Comparison of ENCODE assay signal across 29 cellular contexts in genomic region chr5:78958672-78959410, GRCh38. TPM values are rescaled to one million over a fixed set of nuclear protein-coding genes. Genes with fewer than 3 reads are reported as not detected.
DNase-seq lines count a peak whose midpoint lies in the region; ATAC-seq, FAIRE-seq and TF ChIP-seq lines count a peak whose summit lies in the region.
"Had no signal": no experiment of that assay in that cellular context is flagged by ENCODE, and none has a peak within 500 bp of the region (broad histone marks: within the 10 kb centered on the region; RNA-seq: fewer than 3 reads in every experiment).

No MANE protein-coding gene starts in this region.

- no peaks in the 10 kb centered on the region for H3K9me3 Mint-ChIP-seq in brain
- no peaks in the 10 kb centered on the region for H3K9me3 Mint-ChIP-seq in stimulated activated memory B cell treated with anti-CD40 and anti-IgM and Interleukin-4, amounts not matched to agents 10 μg/mL and 1 μg/mL and 100 μg/mL, for 72 hours
- no peaks in the 10 kb centered on the region for H3K9me3 Mint-ChIP-seq in naive thymus-derived CD4-positive, alpha-beta T cell
- H3K9me3 Mint-ChIP-seq: activated naive CD4-positive, alpha-beta T cell treated with anti-CD3 and anti-CD28 coated beads, Interleukin-2, amount 10 ng/mL, durations not matched to agents 7 days and 5 days; activated T-cell treated with anti-CD3 and anti-CD28 coated beads, Interleukin-2, amount 50 U/mL, for 24 hours; CD4-positive, CD25-positive, alpha-beta regulatory T cell; naive B cell; stimulated activated naive CD8-positive, alpha-beta T cell treated with anti-CD3 and anti-CD28 coated beads, Interleukin-15, Interleukin-2, amounts not matched to agents 100 ng/mL and 50 ng/mL, for 24 hours; T-cell had no signal

- H3K4me3 Mint-ChIP-seq in brain: peak overlapping the region in 1 of 5 experiments; percentile 2
- H3K4me3 Mint-ChIP-seq in stimulated activated memory B cell treated with anti-CD40 and anti-IgM and Interleukin-4, amounts not matched to agents 10 μg/mL and 1 μg/mL and 100 μg/mL, for 72 hours: no peak overlapping the region
- no peak overlapping the region for H3K4me3 Mint-ChIP-seq in naive thymus-derived CD4-positive, alpha-beta T cell
- H3K4me3 Mint-ChIP-seq: activated CD4-positive, alpha-beta T cell treated with anti-CD3 and anti-CD28 coated beads for 36 hours; activated naive CD4-positive, alpha-beta T cell treated with anti-CD3 and anti-CD28 coated beads, Interleukin-2, amount 10 ng/mL, durations not matched to agents 7 days and 5 days; activated T-cell treated with anti-CD3 and anti-CD28 coated beads, Interleukin-2, amount 50 U/mL, for 24 hours; CD4-positive, CD25-positive, alpha-beta regulatory T cell; stimulated activated naive CD8-positive, alpha-beta T cell treated with anti-CD3 and anti-CD28 coated beads, Interleukin-15, Interleukin-2, amounts not matched to agents 100 ng/mL and 50 ng/mL, for 24 hours; T-cell had no signal

- peaks cover 0 to 4% (median 0%) of the 10 kb centered on the region in 3 experiments for H3K36me3 ChIP-seq in naive thymus-derived CD4-positive, alpha-beta T cell (ENCODE audit: control insufficient read depth in 2 of 3, insufficient read depth in 3 of 3, low read length in 3 of 3)
- H3K36me3 ChIP-seq: pancreas had no signal

- no peak for DNase-seq in GM18507 (ENCODE audit: extremely low spot score, insufficient read length, low read depth)
- DNase-seq in kidney tubule cell (ENCODE audit: low spot score): peak; percentile 88
- no peak for DNase-seq in naive thymus-derived CD4-positive, alpha-beta T cell
- no peak for DNase-seq in putamen (ENCODE audit: low spot score)
- DNase-seq: activated CD4-positive, alpha-beta T cell treated with anti-CD3 and anti-CD28 coated beads for 36 hours; activated naive CD4-positive, alpha-beta T cell treated with anti-CD3 and anti-CD28 coated beads, Interleukin-2, amount 10 ng/mL, durations not matched to agents 7 days and 5 days; activated T-cell treated with anti-CD3 and anti-CD28 coated beads, Interleukin-2, amount 50 U/mL, for 24 hours; amniotic stem cell; CD4-positive, CD25-positive, alpha-beta regulatory T cell; cortex of kidney; Kasumi-1; mesendoderm; naive B cell; NCI-H1048; NCI-H187; NCI-H69; pancreas; right lobe of liver; T-cell had no signal

- peak; percentile 45 for FAIRE-seq in GM18507 (lab: Jason Lieb, UNC)
- FAIRE-seq: bronchial epithelial cell, endometrium, G401.6, H1, keratinocyte, pancreas, RCC 7860 had no signal

- peaks cover 23% of the 10 kb centered on the region for H3K36me3 Mint-ChIP-seq in brain
- H3K36me3 Mint-ChIP-seq in stimulated activated memory B cell treated with anti-CD40 and anti-IgM and Interleukin-4, amounts not matched to agents 10 μg/mL and 1 μg/mL and 100 μg/mL, for 72 hours: peaks cover 64% of the 10 kb centered on the region
- peaks cover 7 to 56% (median 16%) of the 10 kb centered on the region in 5 donors for H3K36me3 Mint-ChIP-seq in naive thymus-derived CD4-positive, alpha-beta T cell

- intact Hi-C loops in naive thymus-derived CD4-positive, alpha-beta T cell (cut with micrococcal nuclease): no loop called here

- H3K27ac ChIP-seq in naive thymus-derived CD4-positive, alpha-beta T cell (ENCODE audit: low read depth, low read length): no peak overlapping the region
- H3K27ac ChIP-seq: pancreas, right lobe of liver had no signal

- H3K9me3 ChIP-seq in naive thymus-derived CD4-positive, alpha-beta T cell (ENCODE audit: control insufficient read depth in 2 of 3, low read length in 3 of 3): no peaks in the 10 kb centered on the region
- H3K9me3 ChIP-seq: pancreas, right lobe of liver had no signal

- no peaks in the 10 kb centered on the region for H3K4me1 ChIP-seq in naive thymus-derived CD4-positive, alpha-beta T cell (ENCODE audit: control insufficient read depth in 2 of 2, insufficient read depth in 2 of 2, low read length in 2 of 2)
- H3K4me1 ChIP-seq: pancreas had no signal

- POLR2A ChIA-PET in naive thymus-derived CD4-positive, alpha-beta T cell (lab: Charles Lee): no interaction called here

- TF ChIP-seq CTCF in brain (conservative IDR thresholded peaks at IDR 0.05): no peak

- no peaks in the 10 kb centered on the region for H3K27me3 Mint-ChIP-seq in brain
- H3K27me3 Mint-ChIP-seq in stimulated activated memory B cell treated with anti-CD40 and anti-IgM and Interleukin-4, amounts not matched to agents 10 μg/mL and 1 μg/mL and 100 μg/mL, for 72 hours: no peaks in the 10 kb centered on the region
- no peaks in the 10 kb centered on the region for H3K27me3 Mint-ChIP-seq in naive thymus-derived CD4-positive, alpha-beta T cell
- H3K27me3 Mint-ChIP-seq: activated CD4-positive, alpha-beta T cell treated with anti-CD3 and anti-CD28 coated beads for 36 hours; activated naive CD4-positive, alpha-beta T cell treated with anti-CD3 and anti-CD28 coated beads, Interleukin-2, amount 10 ng/mL, durations not matched to agents 7 days and 5 days; activated T-cell treated with anti-CD3 and anti-CD28 coated beads, Interleukin-2, amount 50 U/mL, for 24 hours; CD4-positive, CD25-positive, alpha-beta regulatory T cell; naive B cell; stimulated activated naive CD8-positive, alpha-beta T cell treated with anti-CD3 and anti-CD28 coated beads, Interleukin-15, Interleukin-2, amounts not matched to agents 100 ng/mL and 50 ng/mL, for 24 hours; T-cell had no signal

- H3K27me3 ChIP-seq in naive thymus-derived CD4-positive, alpha-beta T cell (ENCODE audit: control insufficient read depth in 2 of 2, insufficient read depth in 2 of 2, low read length in 2 of 2): no peaks in the 10 kb centered on the region
- H3K27me3 ChIP-seq: pancreas, right lobe of liver had no signal

- H3K4me1 Mint-ChIP-seq in brain: peaks cover 23% of the 10 kb centered on the region
- peaks cover 3% of the 10 kb centered on the region for H3K4me1 Mint-ChIP-seq in stimulated activated memory B cell treated with anti-CD40 and anti-IgM and Interleukin-4, amounts not matched to agents 10 μg/mL and 1 μg/mL and 100 μg/mL, for 72 hours
- peaks cover 0 to 3% (median 0%) of the 10 kb centered on the region in 7 donors for H3K4me1 Mint-ChIP-seq in naive thymus-derived CD4-positive, alpha-beta T cell
- H3K4me1 Mint-ChIP-seq: activated naive CD4-positive, alpha-beta T cell treated with anti-CD3 and anti-CD28 coated beads, Interleukin-2, amount 10 ng/mL, durations not matched to agents 7 days and 5 days; T-cell had no signal

- CTCF ChIA-PET in naive thymus-derived CD4-positive, alpha-beta T cell (lab: Charles Lee): no interaction called here

- peak overlapping the region in 3 of 5 experiments; percentile 70 to 89 (median 83) for H3K27ac Mint-ChIP-seq in brain
- peak overlapping the region; percentile 26 for H3K27ac Mint-ChIP-seq in stimulated activated memory B cell treated with anti-CD40 and anti-IgM and Interleukin-4, amounts not matched to agents 10 μg/mL and 1 μg/mL and 100 μg/mL, for 72 hours
- no peak overlapping the region for H3K27ac Mint-ChIP-seq in naive thymus-derived CD4-positive, alpha-beta T cell
- H3K27ac Mint-ChIP-seq: activated CD4-positive, alpha-beta T cell treated with anti-CD3 and anti-CD28 coated beads for 36 hours; activated naive CD4-positive, alpha-beta T cell treated with anti-CD3 and anti-CD28 coated beads, Interleukin-2, amount 10 ng/mL, durations not matched to agents 7 days and 5 days; activated T-cell treated with anti-CD3 and anti-CD28 coated beads, Interleukin-2, amount 50 U/mL, for 24 hours; CD4-positive, CD25-positive, alpha-beta regulatory T cell; stimulated activated naive CD8-positive, alpha-beta T cell treated with anti-CD3 and anti-CD28 coated beads, Interleukin-15, Interleukin-2, amounts not matched to agents 100 ng/mL and 50 ng/mL, for 24 hours; T-cell had no signal

- H3K4me3 ChIP-seq in naive thymus-derived CD4-positive, alpha-beta T cell (ENCODE audit: low read length): no peak overlapping the region
- H3K4me3 ChIP-seq: pancreas, right lobe of liver had no signal

- no peak for ATAC-seq in stimulated activated memory B cell treated with anti-CD40 and anti-IgM and Interleukin-4, amounts not matched to agents 10 μg/mL and 1 μg/mL and 100 μg/mL, for 72 hours
- no peak for ATAC-seq in naive thymus-derived CD4-positive, alpha-beta T cell
- no peak for ATAC-seq in HG02981 (IDR thresholded peaks at IDR 0.05; ENCODE audit: unreplicated experiment)
- ATAC-seq: activated CD4-positive, alpha-beta T cell treated with anti-CD3 and anti-CD28 coated beads for 36 hours; pancreas; T-cell had no signal

RNA-seq across cellular contexts. Expression of gene ARSB, which starts 26.3 kb away (rescaled TPM):
- polyA plus RNA-seq in brain (ENCODE audit: insufficient read depth, low read depth, low replicate concordance): 2.6 TPM
- 10 to 100 TPM in 1 of 5 experiments, 1 to 10 TPM in 4; 4.6 to 10.8 (median 5.3) TPM for total RNA-seq in naive thymus-derived CD4-positive, alpha-beta T cell
- 1 to 10 TPM; 3.3 to 4.5 TPM for polyA plus RNA-seq in naive thymus-derived CD4-positive, alpha-beta T cell

Comparison
In these comparisons a context has a peak if more than half of its experiments do, and no peak if none do; other contexts are left out.
1. H3K27ac Mint-ChIP-seq: peak in brain (3 of 5) and stimulated activated memory B cell treated with anti-CD40 and anti-IgM and Interleukin-4, amounts not matched to agents 10 μg/mL and 1 μg/mL and 100 μg/mL, for 72 hours (single experiment); none in naive thymus-derived CD4-positive, alpha-beta T cell (0 of 9).